ENCODE assay signal across 8 cellular contexts in the genomic region with DNA sequence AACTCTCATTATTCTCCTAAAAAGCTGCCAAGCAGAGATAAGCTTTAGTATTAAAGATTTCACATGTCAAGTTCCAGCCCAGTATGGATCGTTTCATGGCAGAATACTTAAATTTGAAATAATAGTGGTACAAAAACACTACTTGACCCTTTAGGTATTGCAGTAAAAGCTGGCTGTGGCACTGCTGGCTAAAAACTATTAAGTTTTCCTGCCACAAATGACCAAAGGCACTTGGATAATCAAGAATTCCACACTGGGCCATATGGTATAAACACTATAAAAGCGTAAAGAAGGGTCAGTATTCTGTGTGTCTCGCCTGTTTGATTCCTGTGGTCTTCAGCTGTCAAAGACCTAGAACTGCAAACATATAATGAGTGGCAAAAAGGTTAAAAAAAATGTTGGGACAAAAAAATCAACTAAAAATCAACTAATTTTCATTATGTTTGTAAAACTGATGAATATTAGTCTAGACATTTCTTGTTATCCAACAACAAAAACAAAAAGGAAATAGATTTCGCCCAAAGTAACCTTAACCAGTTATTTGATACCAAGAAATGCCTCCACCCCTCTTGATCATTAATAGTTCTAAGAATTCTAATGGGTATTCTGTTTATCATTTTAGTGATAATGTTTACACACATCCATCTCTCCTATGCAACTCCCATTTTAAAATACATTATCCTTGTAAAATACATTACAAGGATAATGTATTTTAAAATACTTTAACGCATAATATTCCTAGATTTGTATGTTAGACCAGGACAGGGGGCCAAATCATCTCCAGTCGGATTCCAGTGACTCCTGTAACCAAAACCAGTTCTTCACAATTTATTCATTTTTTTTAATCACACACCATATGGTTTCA. TPM values are rescaled to one million over a fixed set of nuclear protein-coding genes. Genes with fewer than 3 reads are reported as not detected.
DNase-seq lines count a peak whose midpoint lies in the region; ATAC-seq, FAIRE-seq and TF ChIP-seq lines count a peak whose summit lies in the region.

No MANE protein-coding gene starts in this region.

- no peak for FAIRE-seq in small intestine (lab: Jason Lieb, UNC)

- H3K27ac ChIP-seq in left ventricle myocardium inferior (replicated peaks), result no peak overlapping the region
- no peak overlapping the region for H3K27ac ChIP-seq in right atrium auricular region
- peak overlapping the region; percentile 97 for H3K27ac ChIP-seq in lower lobe of right lung
- H3K27ac ChIP-seq in uterus, result peak overlapping the region; percentile 97 to 99
- H3K27ac ChIP-seq in small intestine (ENCODE audit: low read depth in 1 of 2, low read length in 1 of 2), result no peak overlapping the region

- no peak for TF ChIP-seq POLR2A in uterus (IDR thresholded peaks at IDR 0.05)

- WGBS in small intestine, 3 donors, result 67 to 79% (median 68%) methylated on average over 6 of the region's 6 CpGs

- no peak for DNase-seq in left ventricle myocardium inferior
- DNase-seq in right atrium auricular region (ENCODE audit: low spot score), result no peak
- peak; percentile 7 for DNase-seq in adipocyte (ENCODE audit: low read depth)
- DNase-seq in lower lobe of right lung, result no peak
- no peak for DNase-seq in uterus
- no peak for DNase-seq in iPS-NIHi7 (ENCODE audit: extremely low spot score)
- no peak for DNase-seq in small intestine

- peak overlapping the region; percentile 99 for H3K9ac ChIP-seq in adipocyte (ENCODE audit: low read length)

- no peaks in the 10 kb centered on the region for H3K9me3 ChIP-seq in left ventricle myocardium inferior (replicated peaks)
- no peaks in the 10 kb centered on the region for H3K9me3 ChIP-seq in right atrium auricular region
- H3K9me3 ChIP-seq in adipocyte (ENCODE audit: control insufficient read depth, low read length), result no peaks in the 10 kb centered on the region
- H3K9me3 ChIP-seq in lower lobe of right lung, result no peaks in the 10 kb centered on the region
- no peaks in the 10 kb centered on the region for H3K9me3 ChIP-seq in uterus
- no peaks in the 10 kb centered on the region for H3K9me3 ChIP-seq in small intestine (ENCODE audit: control insufficient read depth, low read depth)

- H3K27me3 ChIP-seq in left ventricle myocardium inferior (ENCODE audit: low read depth) (no peaks in the 10 kb centered on the region), right atrium auricular region (no peaks in the 10 kb centered on the region), adipocyte (replicated peaks; ENCODE audit: control insufficient read depth, insufficient read depth, low read length) (no peaks in the 10 kb centered on the region), lower lobe of right lung (ENCODE audit: low read depth) (no peaks in the 10 kb centered on the region), uterus (no peaks in the 10 kb centered on the region), small intestine (ENCODE audit: control insufficient read depth in 2 of 2, insufficient read depth in 2 of 2, low read length in 2 of 2) (no peaks in the 10 kb centered on the region)

- peak overlapping the region; percentile 93 for H3K4me3 ChIP-seq in left ventricle myocardium inferior
- no peak overlapping the region for H3K4me3 ChIP-seq in right atrium auricular region
- H3K4me3 ChIP-seq in adipocyte (ENCODE audit: low read length), result peak overlapping the region; percentile 95
- H3K4me3 ChIP-seq in lower lobe of right lung, result peak overlapping the region; percentile 77
- H3K4me3 ChIP-seq in uterus, result peak overlapping the region; percentile 62 to 83
- H3K4me3 ChIP-seq in small intestine (ENCODE audit: low read depth in 1 of 2, low read length in 2 of 2), result no peak overlapping the region

- H3K4me1 ChIP-seq in left ventricle myocardium inferior (peaks cover 39% of the 10 kb centered on the region), right atrium auricular region (peaks cover 0 to 25% of the 10 kb centered on the region in 2 donors), adipocyte (ENCODE audit: control insufficient read depth, insufficient read depth, low read length) (peaks cover 36% of the 10 kb centered on the region), lower lobe of right lung (peaks cover 28% of the 10 kb centered on the region), uterus (peaks cover 0 to 14% of the 10 kb centered on the region in 2 donors), small intestine (ENCODE audit: control insufficient read depth in 2 of 2, insufficient read depth in 1 of 2, low read depth in 1 of 2, low read length in 1 of 2) (peaks cover 2 to 7% of the 10 kb centered on the region in 2 donors)

- ATAC-seq in lower lobe of right lung (no peak), GM18868 (IDR thresholded peaks at IDR 0.05; ENCODE audit: unreplicated experiment) (no peak)

- H3K36me3 ChIP-seq in left ventricle myocardium inferior, result no peaks in the 10 kb centered on the region
- H3K36me3 ChIP-seq in right atrium auricular region, result no peaks in the 10 kb centered on the region
- no peaks in the 10 kb centered on the region for H3K36me3 ChIP-seq in adipocyte (ENCODE audit: control insufficient read depth, insufficient read depth, low read length, severe bottlenecking)
- no peaks in the 10 kb centered on the region for H3K36me3 ChIP-seq in lower lobe of right lung
- no peaks in the 10 kb centered on the region for H3K36me3 ChIP-seq in uterus
- H3K36me3 ChIP-seq in small intestine (ENCODE audit: control insufficient read depth in 2 of 2, insufficient read depth in 2 of 2, low read length in 2 of 2), result no peaks in the 10 kb centered on the region

- TF ChIP-seq CTCF in left ventricle myocardium inferior (IDR thresholded peaks at IDR 0.05; ENCODE audit: borderline replicate concordance), result no peak
- no peak for TF ChIP-seq CTCF in right atrium auricular region (IDR thresholded peaks at IDR 0.05)
- TF ChIP-seq CTCF in lower lobe of right lung (IDR thresholded peaks at IDR 0.05), result no peak
- TF ChIP-seq CTCF in uterus (IDR thresholded peaks at IDR 0.05), result no peak

- intact Hi-C loops in left ventricle myocardium inferior (cut with micrococcal nuclease), result loop anchor here (5.0 kb wide), 1 partner anchor 504 kb away; no protein-coding TSS in a partner anchor
- intact Hi-C loops in lower lobe of right lung (cut with DNase I), result no loop called here
- intact Hi-C loops in uterus (cut with DNase I; ENCODE audit: low total_unique reads), result no loop called here

RNA-seq across cellular contexts. Expression of gene CCDC71L, which starts 2.2 kb away (rescaled TPM):
- 6.0 TPM for total RNA-seq in left ventricle myocardium inferior
- 10 to 100 TPM; 17.5 to 20.9 TPM for total RNA-seq in right atrium auricular region
- total RNA-seq in lower lobe of right lung, result 24.1 TPM
- total RNA-seq in uterus, result 10 to 100 TPM in 3 of 4 donors, 1 to 10 TPM in 1; 9.1 to 30.9 (median 18.8) TPM
- 10 to 100 TPM in 1 of 3 donors, 1 to 10 TPM in 2; 5.1 to 14.7 (median 9.7) TPM for polyA plus RNA-seq in small intestine

Comparison
In these comparisons a context has a peak if more than half of its experiments do, and no peak if none do; other contexts are left out.
1. H3K4me3 ChIP-seq: peak in left ventricle myocardium inferior (single experiment), adipocyte (single experiment), lower lobe of right lung (single experiment) and uterus (2 of 2); none in right atrium auricular region (0 of 2) and small intestine (0 of 2).
2. H3K27ac ChIP-seq: peak in lower lobe of right lung (single experiment) and uterus (2 of 2); none in left ventricle myocardium inferior (single experiment), right atrium auricular region (0 of 2) and small intestine (0 of 2).